ENCODE assay signal across 20 cellular contexts in genomic region chr2:183678908-183679307, GRCh38.
DNase-seq lines count a peak whose midpoint lies in the region; ATAC-seq and TF ChIP-seq lines count a peak whose summit lies in the region.
"Had no signal": no experiment of that assay in that cellular context is flagged by ENCODE, and none has a peak within 500 bp of the region (broad histone marks: within the 10 kb centered on the region; RNA-seq: fewer than 3 reads in every experiment).

No MANE protein-coding gene starts in this region.

- no peak overlapping the region for H2BK15ac ChIP-seq in H9 (ENCODE audit: low read depth, low read length)

- no peaks in the 10 kb centered on the region for H4K20me1 ChIP-seq in H9 (ENCODE audit: control insufficient read depth, insufficient read depth, insufficient read length)

- H2BK12ac ChIP-seq in H9 (ENCODE audit: insufficient read length, low read depth, low read length) = no peak overlapping the region

- in situ Hi-C loops in HAP-1 (cut with MboI; ENCODE audit: low sequenced_read_pairs) = no loop called here

- TF ChIP-seq CTCF in H9 (conservative IDR thresholded peaks at IDR 0.05) (no peak), progenitor cell of endocrine pancreas (IDR thresholded peaks at IDR 0.05; ENCODE audit: unreplicated experiment) (no peak)

- H4K91ac ChIP-seq in H9 (ENCODE audit: insufficient read length, low read depth, low read length) = no peak overlapping the region

- H2BK5ac ChIP-seq in H9 (ENCODE audit: insufficient read length, low read length) = no peak overlapping the region

- H3K27me3 Mint-ChIP-seq in H9 (ENCODE audit: low read depth) = peaks cover 34% of the 10 kb centered on the region
- no peaks in the 10 kb centered on the region for H3K27me3 Mint-ChIP-seq in progenitor cell of endocrine pancreas
- H3K27me3 Mint-ChIP-seq: CD4-positive, CD25-positive, alpha-beta regulatory T cell; IgD-negative memory B cell had no signal

- H3K36me3 ChIP-seq in HAP-1 (replicated peaks) = no peaks in the 10 kb centered on the region
- H3K36me3 ChIP-seq: SJCRH30 had no signal

- no peak overlapping the region for H4K8ac ChIP-seq in H9 (replicated peaks; ENCODE audit: insufficient read length, low read depth, low read length)

- no peak overlapping the region for H3K18ac ChIP-seq in H9 (ENCODE audit: insufficient read length, low read depth, low read length)

- H3K9me3 ChIP-seq in H9 (ENCODE audit: control insufficient read depth, low read depth, low read length) (no peaks in the 10 kb centered on the region), HAP-1 (no peaks in the 10 kb centered on the region)
- H3K9me3 ChIP-seq: SJCRH30 had no signal

- H2BK120ac ChIP-seq in H9 (ENCODE audit: low read depth, low read length, poor library complexity, severe bottlenecking) = no peak overlapping the region

- no peak overlapping the region for H2BK20ac ChIP-seq in H9 (ENCODE audit: low read depth, low read length, poor library complexity, severe bottlenecking)

- H3K36me3 Mint-ChIP-seq in H9 (ENCODE audit: insufficient read depth in 1 of 3, low read depth in 3 of 3) (peaks cover 0 to 6% (median 5%) of the 10 kb centered on the region in 3 experiments; a peak in 4 of 7 replicates), progenitor cell of endocrine pancreas (ENCODE audit: insufficient read depth) (no peaks in the 10 kb centered on the region)
- H3K36me3 Mint-ChIP-seq: CD4-positive, CD25-positive, alpha-beta regulatory T cell; IgD-negative memory B cell had no signal

- peak; percentile 72 for DNase-seq in H9
- peak; percentile 45 for DNase-seq in NCI-H748 treated with DMSO at 0.1 percent for 48 hours (lab: John Stamatoyannopoulos, UW)
- peak; percentile 86 for DNase-seq in iPS DF 19.7 (ENCODE audit: low read depth, low spot score)
- no peak for DNase-seq in progenitor cell of endocrine pancreas (ENCODE audit: low spot score, unreplicated experiment)
- no peak for DNase-seq in iPS-NIHi11 (ENCODE audit: low spot score)
- no peak for DNase-seq in HAP-1 (ENCODE audit: low spot score in 2 of 2)
- DNase-seq: CD4-positive, CD25-positive, alpha-beta regulatory T cell; DND-41; GOT3; MV-4-11; NCI-H1105 treated with DMSO at 0.1 percent for 48 hours; NCI-H1694 treated with DMSO at 0.1 percent for 48 hours; NCI-H2227 treated with DMSO at 0.1 percent for 48 hours; NCI-H510A; NCI-H82; OCI-M1; SJCRH30 had no signal

- H3K4me1 ChIP-seq in H9 (ENCODE audit: insufficient read depth, low read length) = no peaks in the 10 kb centered on the region
- no peaks in the 10 kb centered on the region for H3K4me1 ChIP-seq in HAP-1
- H3K4me1 ChIP-seq: SJCRH30 had no signal

- no peaks in the 10 kb centered on the region for H3K79me1 ChIP-seq in H9 (ENCODE audit: insufficient read depth, low read depth, low read length, poor library complexity, severe bottlenecking)

- WGBS in H9 (ENCODE audit: extremely low coverage, insufficient read length, low lambda C conversion rate) = no CpG with 5 or more reads among the region's 5 CpGs

- no peak overlapping the region for H3K14ac ChIP-seq in H9 (ENCODE audit: insufficient read depth, low read length)

- H4K5ac ChIP-seq in H9 (ENCODE audit: insufficient read length, low read depth, low read length) = no peak overlapping the region

- H3K27ac ChIP-seq in H9 (ENCODE audit: insufficient read length, low read depth, low read length) = no peak overlapping the region
- H3K27ac ChIP-seq: SJCRH30 had no signal

- H2AK5ac ChIP-seq in H9 (ENCODE audit: insufficient read length, low read length) = no peak overlapping the region

- H3K4me3 Mint-ChIP-seq in H9 (no peak overlapping the region), progenitor cell of endocrine pancreas (ENCODE audit: low read depth) (no peak overlapping the region)
- H3K4me3 Mint-ChIP-seq: CD4-positive, CD25-positive, alpha-beta regulatory T cell; IgD-negative memory B cell had no signal

- no peaks in the 10 kb centered on the region for H3K23me2 ChIP-seq in H9 (ENCODE audit: insufficient read length, low read depth, low read length, poor library complexity, severe bottlenecking)

- H3K9ac ChIP-seq in H9 (ENCODE audit: extremely low read depth, insufficient read length, low read length) = no peak overlapping the region

- H3K27me3 ChIP-seq in H9 (ENCODE audit: insufficient read depth, low read length) = peaks cover 8% of the 10 kb centered on the region; the same call in 1 of the 2 replicates
- no peaks in the 10 kb centered on the region for H3K27me3 ChIP-seq in HAP-1 (ENCODE audit: low read depth)
- H3K27me3 ChIP-seq: SJCRH30 had no signal

- H3K4me2 ChIP-seq in H9 (ENCODE audit: insufficient read depth, insufficient read length, low read length) = no peak overlapping the region

- no peaks in the 10 kb centered on the region for H3K79me2 ChIP-seq in H9 (ENCODE audit: insufficient read depth, low read length)

- H3K23ac ChIP-seq in H9 (ENCODE audit: insufficient read length, low read depth, low read length) = no peak overlapping the region

- no peak overlapping the region for H3T11ph ChIP-seq in H9 (ENCODE audit: low read length)

- no peak overlapping the region for H3K4me3 ChIP-seq in HAP-1
- H3K4me3 ChIP-seq: GM12878, SJCRH30 had no signal

- no peak for ATAC-seq in GM18505 (IDR thresholded peaks at IDR 0.05; ENCODE audit: unreplicated experiment)
- ATAC-seq: GM12878 had no signal

- TF ChIP-seq POLR2A in GM18505 (IDR thresholded peaks at IDR 0.05; ENCODE audit: borderline replicate concordance, extremely low read depth, insufficient read depth, insufficient read length) = no peak

- H3K56ac ChIP-seq in H9 (ENCODE audit: insufficient read length, low read depth, low read length) = no peak overlapping the region

- H3K4me1 Mint-ChIP-seq in H9 (peaks cover 9 to 12% of the 10 kb centered on the region in 2 experiments), progenitor cell of endocrine pancreas (ENCODE audit: low read depth) (no peaks in the 10 kb centered on the region)
- H3K4me1 Mint-ChIP-seq: CD4-positive, CD25-positive, alpha-beta regulatory T cell; IgD-negative memory B cell had no signal

- no peak overlapping the region for H3K27ac Mint-ChIP-seq in H9
- H3K27ac Mint-ChIP-seq in progenitor cell of endocrine pancreas = peak overlapping the region; percentile 46
- H3K27ac Mint-ChIP-seq: CD4-positive, CD25-positive, alpha-beta regulatory T cell; IgD-negative memory B cell had no signal

- H3K4ac ChIP-seq in H9 (ENCODE audit: low read depth, low read length) = no peak overlapping the region

- H2AFZ ChIP-seq in H9 (ENCODE audit: low read length) = no peak overlapping the region

- H3K9me3 Mint-ChIP-seq in H9 (peaks cover 4% of the 10 kb centered on the region in 2 experiments; a peak in 4 of 5 replicates), progenitor cell of endocrine pancreas (ENCODE audit: low read depth) (peaks cover 8% of the 10 kb centered on the region)

Comparison
In these comparisons a context has a peak if more than half of its experiments do, and no peak if none do; other contexts are left out.
1. DNase-seq: peak in H9 (single experiment), NCI-H748 treated with DMSO at 0.1 percent for 48 hours (single experiment) and iPS DF 19.7 (single experiment); none in progenitor cell of endocrine pancreas (single experiment), iPS-NIHi11 (single experiment) and HAP-1 (0 of 2).